ENCODE assay signal across 1 cellular context in genomic region chr19:18203408-18203862, GRCh38.
TF ChIP-seq lines count a peak whose summit lies in the region.

No MANE protein-coding gene starts in this region.

TF ChIP-seq in GM12878, 131 proteins besides CTCF, POLR2A, EP300 and RAD21 (continued from another document and continues in another):
- TF ChIP-seq, protein P1, sequence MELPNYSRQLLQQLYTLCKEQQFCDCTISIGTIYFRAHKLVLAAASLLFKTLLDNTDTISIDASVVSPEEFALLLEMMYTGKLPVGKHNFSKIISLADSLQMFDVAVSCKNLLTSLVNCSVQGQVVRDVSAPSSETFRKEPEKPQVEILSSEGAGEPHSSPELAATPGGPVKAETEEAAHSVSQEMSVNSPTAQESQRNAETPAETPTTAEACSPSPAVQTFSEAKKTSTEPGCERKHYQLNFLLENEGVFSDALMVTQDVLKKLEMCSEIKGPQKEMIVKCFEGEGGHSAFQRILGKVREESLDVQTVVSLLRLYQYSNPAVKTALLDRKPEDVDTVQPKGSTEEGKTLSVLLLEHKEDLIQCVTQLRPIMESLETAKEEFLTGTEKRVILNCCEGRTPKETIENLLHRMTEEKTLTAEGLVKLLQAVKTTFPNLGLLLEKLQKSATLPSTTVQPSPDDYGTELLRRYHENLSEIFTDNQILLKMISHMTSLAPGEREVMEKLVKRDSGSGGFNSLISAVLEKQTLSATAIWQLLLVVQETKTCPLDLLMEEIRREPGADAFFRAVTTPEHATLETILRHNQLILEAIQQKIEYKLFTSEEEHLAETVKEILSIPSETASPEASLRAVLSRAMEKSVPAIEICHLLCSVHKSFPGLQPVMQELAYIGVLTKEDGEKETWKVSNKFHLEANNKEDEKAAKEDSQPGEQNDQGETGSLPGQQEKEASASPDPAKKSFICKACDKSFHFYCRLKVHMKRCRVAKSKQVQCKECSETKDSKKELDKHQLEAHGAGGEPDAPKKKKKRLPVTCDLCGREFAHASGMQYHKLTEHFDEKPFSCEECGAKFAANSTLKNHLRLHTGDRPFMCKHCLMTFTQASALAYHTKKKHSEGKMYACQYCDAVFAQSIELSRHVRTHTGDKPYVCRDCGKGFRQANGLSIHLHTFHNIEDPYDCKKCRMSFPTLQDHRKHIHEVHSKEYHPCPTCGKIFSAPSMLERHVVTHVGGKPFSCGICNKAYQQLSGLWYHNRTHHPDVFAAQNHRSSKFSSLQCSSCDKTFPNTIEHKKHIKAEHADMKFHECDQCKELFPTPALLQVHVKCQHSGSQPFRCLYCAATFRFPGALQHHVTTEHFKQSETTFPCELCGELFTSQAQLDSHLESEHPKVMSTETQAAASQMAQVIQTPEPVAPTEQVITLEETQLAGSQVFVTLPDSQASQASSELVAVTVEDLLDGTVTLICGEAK (IDR thresholded peaks at IDR 0.05; ENCODE audit: borderline replicate concordance) = no peak
- TF ChIP-seq RCOR1 (conservative IDR thresholded peaks at IDR 0.05; ENCODE audit: low read depth, low read length) (no peak), ZBTB33 (IDR thresholded peaks at IDR 0.05) (no peak), ASH2L (IDR thresholded peaks at IDR 0.05; ENCODE audit: borderline replicate concordance, low read depth) (no peak), IKZF1 (conservative IDR thresholded peaks at IDR 0.05) (peak; percentile 46; the same call in 1 of the 2 replicates), NFYA (IDR thresholded peaks at IDR 0.05; ENCODE audit: borderline replicate concordance, low read depth, low read length) (no peak), POLR2AphosphoS2 (IDR thresholded peaks at IDR 0.05; ENCODE audit: low read depth, low read length) (no peak), JUND (IDR thresholded peaks at IDR 0.05; ENCODE audit: low read depth, low read length) (no peak), RAD51 (IDR thresholded peaks at IDR 0.05) (no peak), ZNF207 (IDR thresholded peaks at IDR 0.05; ENCODE audit: borderline replicate concordance) (peak; percentile 74; the same call in 1 of the 2 replicates), YY1 (IDR thresholded peaks at IDR 0.05; ENCODE audit: low read depth, low read length) (no peak), TCF7 (IDR thresholded peaks at IDR 0.05; ENCODE audit: borderline replicate concordance) (no peak), GABPA (IDR thresholded peaks at IDR 0.05; ENCODE audit: low read depth) (no peak), CHD2 (IDR thresholded peaks at IDR 0.05; ENCODE audit: borderline replicate concordance, low read depth, low read length) (0 out of 2 replicates have a peak, but pooled peaks have one; percentile 12), FOXK2 (IDR thresholded peaks at IDR 0.05) (no peak), SMARCA5 (IDR thresholded peaks at IDR 0.05) (peak; percentile 33; the same call in 1 of the 2 replicates), RBBP5 (conservative IDR thresholded peaks at IDR 0.05) (no peak), NBN (IDR thresholded peaks at IDR 0.05) (0 out of 2 replicates have a peak, but pooled peaks have one; percentile 58), HCFC1 (IDR thresholded peaks at IDR 0.05; ENCODE audit: low read length) (no peak; the same call in 1 of the 2 replicates), MYC (IDR thresholded peaks at IDR 0.05; ENCODE audit: insufficient read depth, insufficient read length, insufficient replicate concordance, low read length, severe bottlenecking) (no peak), ETV6 (conservative IDR thresholded peaks at IDR 0.05 in 1 of 2, IDR thresholded peaks at IDR 0.05 in 1 of 2; ENCODE audit: borderline replicate concordance in 1 of 2, low read depth in 1 of 2) (no peak), ZBED1 (IDR thresholded peaks at IDR 0.05; ENCODE audit: borderline replicate concordance) (no peak), LARP7 (IDR thresholded peaks at IDR 0.05) (0 out of 2 replicates have a peak, but pooled peaks have one; percentile 49), WRNIP1 (IDR thresholded peaks at IDR 0.05; ENCODE audit: borderline replicate concordance, low read depth, low read length) (no peak), NR2F1 (conservative IDR thresholded peaks at IDR 0.05) (no peak), BCL11A (IDR thresholded peaks at IDR 0.05; ENCODE audit: low read depth, low read length) (no peak), ZZZ3 (IDR thresholded peaks at IDR 0.05; ENCODE audit: control insufficient read depth, insufficient read length, low read depth) (no peak), DPF2 (IDR thresholded peaks at IDR 0.05) (no peak), HDGF (IDR thresholded peaks at IDR 0.05) (no peak), ZNF274 (IDR thresholded peaks at IDR 0.05; ENCODE audit: insufficient read depth, insufficient read length) (no peak), HDAC2 (IDR thresholded peaks at IDR 0.05) (no peak)
- TF ChIP-seq, protein P2, sequence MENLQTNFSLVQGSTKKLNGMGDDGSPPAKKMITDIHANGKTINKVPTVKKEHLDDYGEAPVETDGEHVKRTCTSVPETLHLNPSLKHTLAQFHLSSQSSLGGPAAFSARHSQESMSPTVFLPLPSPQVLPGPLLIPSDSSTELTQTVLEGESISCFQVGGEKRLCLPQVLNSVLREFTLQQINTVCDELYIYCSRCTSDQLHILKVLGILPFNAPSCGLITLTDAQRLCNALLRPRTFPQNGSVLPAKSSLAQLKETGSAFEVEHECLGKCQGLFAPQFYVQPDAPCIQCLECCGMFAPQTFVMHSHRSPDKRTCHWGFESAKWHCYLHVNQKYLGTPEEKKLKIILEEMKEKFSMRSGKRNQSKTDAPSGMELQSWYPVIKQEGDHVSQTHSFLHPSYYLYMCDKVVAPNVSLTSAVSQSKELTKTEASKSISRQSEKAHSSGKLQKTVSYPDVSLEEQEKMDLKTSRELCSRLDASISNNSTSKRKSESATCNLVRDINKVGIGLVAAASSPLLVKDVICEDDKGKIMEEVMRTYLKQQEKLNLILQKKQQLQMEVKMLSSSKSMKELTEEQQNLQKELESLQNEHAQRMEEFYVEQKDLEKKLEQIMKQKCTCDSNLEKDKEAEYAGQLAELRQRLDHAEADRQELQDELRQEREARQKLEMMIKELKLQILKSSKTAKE (IDR thresholded peaks at IDR 0.05; ENCODE audit: low read depth, poor library complexity, severe bottlenecking) = no peak
- TF ChIP-seq, protein P3, sequence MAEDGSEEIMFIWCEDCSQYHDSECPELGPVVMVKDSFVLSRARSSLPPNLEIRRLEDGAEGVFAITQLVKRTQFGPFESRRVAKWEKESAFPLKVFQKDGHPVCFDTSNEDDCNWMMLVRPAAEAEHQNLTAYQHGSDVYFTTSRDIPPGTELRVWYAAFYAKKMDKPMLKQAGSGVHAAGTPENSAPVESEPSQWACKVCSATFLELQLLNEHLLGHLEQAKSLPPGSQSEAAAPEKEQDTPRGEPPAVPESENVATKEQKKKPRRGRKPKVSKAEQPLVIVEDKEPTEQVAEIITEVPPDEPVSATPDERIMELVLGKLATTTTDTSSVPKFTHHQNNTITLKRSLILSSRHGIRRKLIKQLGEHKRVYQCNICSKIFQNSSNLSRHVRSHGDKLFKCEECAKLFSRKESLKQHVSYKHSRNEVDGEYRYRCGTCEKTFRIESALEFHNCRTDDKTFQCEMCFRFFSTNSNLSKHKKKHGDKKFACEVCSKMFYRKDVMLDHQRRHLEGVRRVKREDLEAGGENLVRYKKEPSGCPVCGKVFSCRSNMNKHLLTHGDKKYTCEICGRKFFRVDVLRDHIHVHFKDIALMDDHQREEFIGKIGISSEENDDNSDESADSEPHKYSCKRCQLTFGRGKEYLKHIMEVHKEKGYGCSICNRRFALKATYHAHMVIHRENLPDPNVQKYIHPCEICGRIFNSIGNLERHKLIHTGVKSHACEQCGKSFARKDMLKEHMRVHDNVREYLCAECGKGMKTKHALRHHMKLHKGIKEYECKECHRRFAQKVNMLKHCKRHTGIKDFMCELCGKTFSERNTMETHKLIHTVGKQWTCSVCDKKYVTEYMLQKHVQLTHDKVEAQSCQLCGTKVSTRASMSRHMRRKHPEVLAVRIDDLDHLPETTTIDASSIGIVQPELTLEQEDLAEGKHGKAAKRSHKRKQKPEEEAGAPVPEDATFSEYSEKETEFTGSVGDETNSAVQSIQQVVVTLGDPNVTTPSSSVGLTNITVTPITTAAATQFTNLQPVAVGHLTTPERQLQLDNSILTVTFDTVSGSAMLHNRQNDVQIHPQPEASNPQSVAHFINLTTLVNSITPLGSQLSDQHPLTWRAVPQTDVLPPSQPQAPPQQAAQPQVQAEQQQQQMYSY (CRISPR knock-in tag; IDR thresholded peaks at IDR 0.05) = no peak
- TF ChIP-seq, protein P4, sequence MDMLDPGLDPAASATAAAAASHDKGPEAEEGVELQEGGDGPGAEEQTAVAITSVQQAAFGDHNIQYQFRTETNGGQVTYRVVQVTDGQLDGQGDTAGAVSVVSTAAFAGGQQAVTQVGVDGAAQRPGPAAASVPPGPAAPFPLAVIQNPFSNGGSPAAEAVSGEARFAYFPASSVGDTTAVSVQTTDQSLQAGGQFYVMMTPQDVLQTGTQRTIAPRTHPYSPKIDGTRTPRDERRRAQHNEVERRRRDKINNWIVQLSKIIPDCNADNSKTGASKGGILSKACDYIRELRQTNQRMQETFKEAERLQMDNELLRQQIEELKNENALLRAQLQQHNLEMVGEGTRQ (IDR thresholded peaks at IDR 0.05; ENCODE audit: borderline replicate concordance, low read depth, low read length) = no peak
- TF ChIP-seq, protein P5, sequence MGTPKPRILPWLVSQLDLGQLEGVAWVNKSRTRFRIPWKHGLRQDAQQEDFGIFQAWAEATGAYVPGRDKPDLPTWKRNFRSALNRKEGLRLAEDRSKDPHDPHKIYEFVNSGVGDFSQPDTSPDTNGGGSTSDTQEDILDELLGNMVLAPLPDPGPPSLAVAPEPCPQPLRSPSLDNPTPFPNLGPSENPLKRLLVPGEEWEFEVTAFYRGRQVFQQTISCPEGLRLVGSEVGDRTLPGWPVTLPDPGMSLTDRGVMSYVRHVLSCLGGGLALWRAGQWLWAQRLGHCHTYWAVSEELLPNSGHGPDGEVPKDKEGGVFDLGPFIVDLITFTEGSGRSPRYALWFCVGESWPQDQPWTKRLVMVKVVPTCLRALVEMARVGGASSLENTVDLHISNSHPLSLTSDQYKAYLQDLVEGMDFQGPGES (IDR thresholded peaks at IDR 0.05) = no peak
- TF ChIP-seq, protein P6, sequence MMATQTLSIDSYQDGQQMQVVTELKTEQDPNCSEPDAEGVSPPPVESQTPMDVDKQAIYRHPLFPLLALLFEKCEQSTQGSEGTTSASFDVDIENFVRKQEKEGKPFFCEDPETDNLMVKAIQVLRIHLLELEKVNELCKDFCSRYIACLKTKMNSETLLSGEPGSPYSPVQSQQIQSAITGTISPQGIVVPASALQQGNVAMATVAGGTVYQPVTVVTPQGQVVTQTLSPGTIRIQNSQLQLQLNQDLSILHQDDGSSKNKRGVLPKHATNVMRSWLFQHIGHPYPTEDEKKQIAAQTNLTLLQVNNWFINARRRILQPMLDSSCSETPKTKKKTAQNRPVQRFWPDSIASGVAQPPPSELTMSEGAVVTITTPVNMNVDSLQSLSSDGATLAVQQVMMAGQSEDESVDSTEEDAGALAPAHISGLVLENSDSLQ (IDR thresholded peaks at IDR 0.05) = no peak
- TF ChIP-seq, protein P7, sequence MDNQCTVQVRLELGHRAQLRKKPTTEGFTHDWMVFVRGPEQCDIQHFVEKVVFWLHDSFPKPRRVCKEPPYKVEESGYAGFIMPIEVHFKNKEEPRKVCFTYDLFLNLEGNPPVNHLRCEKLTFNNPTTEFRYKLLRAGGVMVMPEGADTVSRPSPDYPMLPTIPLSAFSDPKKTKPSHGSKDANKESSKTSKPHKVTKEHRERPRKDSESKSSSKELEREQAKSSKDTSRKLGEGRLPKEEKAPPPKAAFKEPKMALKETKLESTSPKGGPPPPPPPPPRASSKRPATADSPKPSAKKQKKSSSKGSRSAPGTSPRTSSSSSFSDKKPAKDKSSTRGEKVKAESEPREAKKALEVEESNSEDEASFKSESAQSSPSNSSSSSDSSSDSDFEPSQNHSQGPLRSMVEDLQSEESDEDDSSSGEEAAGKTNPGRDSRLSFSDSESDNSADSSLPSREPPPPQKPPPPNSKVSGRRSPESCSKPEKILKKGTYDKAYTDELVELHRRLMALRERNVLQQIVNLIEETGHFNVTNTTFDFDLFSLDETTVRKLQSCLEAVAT (IDR thresholded peaks at IDR 0.05) = no peak
- TF ChIP-seq, protein P8, sequence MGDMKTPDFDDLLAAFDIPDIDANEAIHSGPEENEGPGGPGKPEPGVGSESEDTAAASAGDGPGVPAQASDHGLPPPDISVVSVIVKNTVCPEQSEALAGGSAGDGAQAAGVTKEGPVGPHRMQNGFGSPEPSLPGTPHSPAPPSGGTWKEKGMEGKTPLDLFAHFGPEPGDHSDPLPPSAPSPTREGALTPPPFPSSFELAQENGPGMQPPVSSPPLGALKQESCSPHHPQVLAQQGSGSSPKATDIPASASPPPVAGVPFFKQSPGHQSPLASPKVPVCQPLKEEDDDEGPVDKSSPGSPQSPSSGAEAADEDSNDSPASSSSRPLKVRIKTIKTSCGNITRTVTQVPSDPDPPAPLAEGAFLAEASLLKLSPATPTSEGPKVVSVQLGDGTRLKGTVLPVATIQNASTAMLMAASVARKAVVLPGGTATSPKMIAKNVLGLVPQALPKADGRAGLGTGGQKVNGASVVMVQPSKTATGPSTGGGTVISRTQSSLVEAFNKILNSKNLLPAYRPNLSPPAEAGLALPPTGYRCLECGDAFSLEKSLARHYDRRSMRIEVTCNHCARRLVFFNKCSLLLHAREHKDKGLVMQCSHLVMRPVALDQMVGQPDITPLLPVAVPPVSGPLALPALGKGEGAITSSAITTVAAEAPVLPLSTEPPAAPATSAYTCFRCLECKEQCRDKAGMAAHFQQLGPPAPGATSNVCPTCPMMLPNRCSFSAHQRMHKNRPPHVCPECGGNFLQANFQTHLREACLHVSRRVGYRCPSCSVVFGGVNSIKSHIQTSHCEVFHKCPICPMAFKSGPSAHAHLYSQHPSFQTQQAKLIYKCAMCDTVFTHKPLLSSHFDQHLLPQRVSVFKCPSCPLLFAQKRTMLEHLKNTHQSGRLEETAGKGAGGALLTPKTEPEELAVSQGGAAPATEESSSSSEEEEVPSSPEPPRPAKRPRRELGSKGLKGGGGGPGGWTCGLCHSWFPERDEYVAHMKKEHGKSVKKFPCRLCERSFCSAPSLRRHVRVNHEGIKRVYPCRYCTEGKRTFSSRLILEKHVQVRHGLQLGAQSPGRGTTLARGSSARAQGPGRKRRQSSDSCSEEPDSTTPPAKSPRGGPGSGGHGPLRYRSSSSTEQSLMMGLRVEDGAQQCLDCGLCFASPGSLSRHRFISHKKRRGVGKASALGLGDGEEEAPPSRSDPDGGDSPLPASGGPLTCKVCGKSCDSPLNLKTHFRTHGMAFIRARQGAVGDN (IDR thresholded peaks at IDR 0.05) = no peak
